Comparison of ENCODE assay signal across 6 cellular contexts in genomic region chr22:50303848-50304527, GRCh38. TPM values are rescaled to one million over a fixed set of nuclear protein-coding genes. Genes with fewer than 3 reads are reported as not detected.
DNase-seq lines count a peak whose midpoint lies in the region; ATAC-seq and TF ChIP-seq lines count a peak whose summit lies in the region.

No MANE protein-coding gene starts in this region.

- ATAC-seq in GM21381 (IDR thresholded peaks at IDR 0.05; ENCODE audit: unreplicated experiment), result no peak

- peak overlapping the region; percentile 80 for H3K4me3 ChIP-seq in fibroblast of villous mesenchyme (ENCODE audit: low read depth, low read length)

- peak; percentile 17 for TF ChIP-seq CTCF in fibroblast of villous mesenchyme (IDR thresholded peaks at IDR 0.05; ENCODE audit: insufficient read depth, low read depth, low read length)

- DNase-seq in NCI-H69 (lab: John Stamatoyannopoulos, UW), result peak; percentile 39
- no peak for DNase-seq in fibroblast of villous mesenchyme (ENCODE audit: low read depth)
- DNase-seq in substantia nigra (lab: John Stamatoyannopoulos, UW), result peak in 17 of 49 donors; percentile 19 to 70 (median 54)
- DNase-seq in NCI-H1048 (lab: John Stamatoyannopoulos, UW), result no peak
- no peak for DNase-seq in dermis blood vessel endothelial cell

- H3K27ac ChIP-seq in substantia nigra (ENCODE audit: low read depth, low read length, poor library complexity, severe bottlenecking), result peak overlapping the region; percentile 72

RNA-seq across cellular contexts. Expression of gene PLXNB2, which starts 3.5 kb away (rescaled TPM):
- 148 and 168 TPM in 2 replicates for total RNA-seq in fibroblast of villous mesenchyme
- total RNA-seq in dermis blood vessel endothelial cell, result 96.1 and 135 TPM in 2 replicates

RNA-seq across cellular contexts. Expression of gene DENND6B, which starts 22.8 kb away (rescaled TPM):
- 2.3 and 2.6 TPM in 2 replicates for total RNA-seq in fibroblast of villous mesenchyme
- 1.3 and 3.6 TPM in 2 replicates for total RNA-seq in dermis blood vessel endothelial cell

RNA-seq across cellular contexts. Expression of gene MAPK11, which starts 33.8 kb away (rescaled TPM):
- total RNA-seq in fibroblast of villous mesenchyme (6.5 and 6.8 TPM in 2 replicates), dermis blood vessel endothelial cell (21.4 and 41.7 TPM in 2 replicates)

RNA-seq across cellular contexts. Expression of gene PPP6R2, which starts 39.1 kb away (rescaled TPM):
- total RNA-seq in fibroblast of villous mesenchyme, result 54.0 and 62.2 TPM in 2 replicates
- 67.0 and 82.9 TPM in 2 replicates for total RNA-seq in dermis blood vessel endothelial cell

RNA-seq across cellular contexts. Expression of gene MAPK12, which starts 42.5 kb away (rescaled TPM):
- total RNA-seq in fibroblast of villous mesenchyme, result 39.3 and 42.7 TPM in 2 replicates
- 73.4 and 118 TPM in 2 replicates for total RNA-seq in dermis blood vessel endothelial cell
